Comparison of ENCODE assay signal across 11 cellular contexts in the genomic region with DNA sequence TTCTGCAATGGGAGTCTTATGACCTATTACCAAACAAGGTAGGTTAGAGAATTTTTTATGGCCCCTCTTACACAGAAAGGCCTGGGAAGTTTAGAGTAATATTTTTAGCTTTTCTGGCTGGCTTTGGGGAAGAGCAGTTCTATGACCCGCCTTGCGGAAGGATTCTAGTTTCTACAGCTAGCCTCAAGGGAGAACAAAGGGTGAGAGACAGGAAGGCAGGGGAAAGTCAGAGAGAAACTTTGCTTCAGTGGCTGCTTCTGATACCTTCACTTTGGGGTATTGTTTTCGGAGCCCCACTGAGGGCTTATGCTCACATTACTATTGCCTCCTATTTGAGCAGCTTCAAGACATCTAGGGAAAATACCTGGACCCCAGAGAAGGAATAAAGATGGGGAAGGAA.
DNase-seq lines count a peak whose midpoint lies in the region; ATAC-seq and TF ChIP-seq lines count a peak whose summit lies in the region.
"Had no signal": no experiment of that assay in that cellular context is flagged by ENCODE, and none has a peak within 500 bp of the region (broad histone marks: within the 10 kb centered on the region; RNA-seq: fewer than 3 reads in every experiment).

No MANE protein-coding gene starts in this region.

- POLR2A ChIA-PET in GM10248 (lab: Yijun Ruan, JAX), result no interaction called here

- no peak for TF ChIP-seq CTCF in GM10248 (IDR thresholded peaks at IDR 0.05; ENCODE audit: control extremely low read depth, extremely low read depth, low read depth, missing control alignments)

- CTCF ChIA-PET in GM10248 (lab: Yijun Ruan, JAX), result interaction anchor here (1.0 to 2.4 kb wide), 7 partner anchors 8 to 205 kb away, joined by 3 to 10 read pairs (median 3); no protein-coding TSS in a partner anchor

- ATAC-seq in GM19324 (IDR thresholded peaks at IDR 0.05; ENCODE audit: low FRiP score, unreplicated experiment) (peak; percentile 77), HG02759 (IDR thresholded peaks at IDR 0.05; ENCODE audit: unreplicated experiment) (peak; percentile 86), HG03521 (IDR thresholded peaks at IDR 0.05; ENCODE audit: unreplicated experiment) (peak; percentile 58)

- peak; percentile 56 for DNase-seq in GM10248 (ENCODE audit: extremely low spot score)
- no peak for DNase-seq in COR-L47 (lab: John Stamatoyannopoulos, UW)
- DNase-seq in medulla oblongata (ENCODE audit: extremely low spot score), result no peak
- DNase-seq in NOMO-1 treated with dmso at 0.1 percent for 144 hours (lab: John Stamatoyannopoulos, UW; ENCODE audit: unreplicated experiment), result no peak
- DNase-seq in CD1c-positive myeloid dendritic cell (ENCODE audit: extremely low spot score), result no peak
- DNase-seq: activated CD8-positive, alpha-beta memory T cell treated with anti-CD3 and anti-CD28 coated beads for 24 hours; Kasumi-1; NCI-H510A had no signal
